In genomic region chr21:43905726-43906455, GRCh38 we compare ENCODE assay signal across 31 cellular contexts. TPM values are rescaled to one million over a fixed set of nuclear protein-coding genes. Genes with fewer than 3 reads are reported as not detected.
DNase-seq lines count a peak whose midpoint lies in the region; ATAC-seq and TF ChIP-seq lines count a peak whose summit lies in the region.
"Had no signal": no experiment of that assay in that cellular context is flagged by ENCODE, and none has a peak within 500 bp of the region (broad histone marks: within the 10 kb centered on the region; RNA-seq: fewer than 3 reads in every experiment).

No MANE protein-coding gene starts in this region.

- H3K9me3 ChIP-seq in SJSA1 (replicated peaks), result no peaks in the 10 kb centered on the region
- H3K9me3 ChIP-seq in upper lobe of right lung, result no peaks in the 10 kb centered on the region
- H3K9me3 ChIP-seq: HAP-1, mucosa of descending colon, suprapubic skin had no signal

- H3K4me3 ChIP-seq in SJSA1 (no peak overlapping the region), upper lobe of right lung (no peak overlapping the region)
- H3K4me3 ChIP-seq: HAP-1, mucosa of descending colon, smooth muscle cell, suprapubic skin had no signal

- H3K4me1 Mint-ChIP-seq in activated T-cell treated with anti-CD3 and anti-CD28 coated beads, Interleukin-2, amount 50 U/mL, for 24 hours (ENCODE audit: low read depth), result peaks cover 25% of the 10 kb centered on the region

- DNase-seq in activated T-cell treated with anti-CD3 and anti-CD28 coated beads, Interleukin-2, amount 50 U/mL, for 24 hours, result no peak
- DNase-seq in activated T-cell treated with anti-CD3 and anti-CD28 coated beads, Interleukin-2, amount 50 U/mL, for 48 hours, result no peak
- DNase-seq in SJSA1 (ENCODE audit: low read depth in 1 of 2, low spot score in 2 of 2), result no peak
- DNase-seq in iPS-NIHi11 (ENCODE audit: low spot score), result peak; percentile 3
- DNase-seq in upper lobe of right lung, result peak; percentile 26
- DNase-seq in EL, result no peak
- no peak for DNase-seq in NCI-H128 (lab: John Stamatoyannopoulos, UW; ENCODE audit: unreplicated experiment)
- DNase-seq: activated B cell treated with CpG ODN at 0.5 μM for 24 hours; activated naive CD4-positive, alpha-beta T cell treated with anti-CD3 and anti-CD28 coated beads, Interleukin-2, amount 50 U/mL, for 16 hours; brain microvascular endothelial cell; hippocampal formation; Kasumi-1; left cardiac atrium; mucosa of descending colon; NCI-H1436; NCI-H2081 treated with DMSO at 0.1 percent for 48 hours; NCI-H2227 treated with DMSO at 0.1 percent for 48 hours; NCI-H526; PC-3; retina; stimulated activated naive CD4-positive, alpha-beta T cell; T-helper 9 cell had no signal

- intact Hi-C loops in upper lobe of right lung (cut with DNase I), result loop anchor here (10.0 kb wide), 1 partner anchor 101 kb away; no protein-coding TSS in a partner anchor

- peaks cover 59% of the 10 kb centered on the region for H3K36me3 Mint-ChIP-seq in activated T-cell treated with anti-CD3 and anti-CD28 coated beads, Interleukin-2, amount 50 U/mL, for 24 hours (ENCODE audit: low read depth)

- no peak overlapping the region for H3K4me3 Mint-ChIP-seq in activated T-cell treated with anti-CD3 and anti-CD28 coated beads, Interleukin-2, amount 50 U/mL, for 24 hours
- H3K4me3 Mint-ChIP-seq: activated B cell treated with CpG ODN at 0.5 μM for 24 hours; activated T-helper 1 cell treated with anti-CD3 and anti-CD28 coated beads, Interleukin-12 subunit alpha, Interleukin-12 subunit beta, Interleukin-2, Interleukin-4 antibody, amounts not matched to agents 30 ng/mL and 10 ng/mL and 1 ng/mL, durations not matched to agents 14 hours and 24 hours and 36 hours; B cell; nephron had no signal

- H3K27ac ChIP-seq in SJSA1 (peak overlapping the region; percentile 68), upper lobe of right lung (no peak overlapping the region)
- H3K27ac ChIP-seq: brain microvascular endothelial cell, suprapubic skin had no signal

- no peaks in the 10 kb centered on the region for H3K27me3 Mint-ChIP-seq in activated T-cell treated with anti-CD3 and anti-CD28 coated beads, Interleukin-2, amount 50 U/mL, for 24 hours
- H3K27me3 Mint-ChIP-seq: activated B cell treated with CpG ODN at 0.5 μM for 24 hours, B cell had no signal

- H3K4me1 ChIP-seq in SJSA1 (replicated peaks) (peaks cover 40% of the 10 kb centered on the region), upper lobe of right lung (peaks cover 22% of the 10 kb centered on the region)
- H3K4me1 ChIP-seq: HAP-1, suprapubic skin had no signal

- TF ChIP-seq CTCF in upper lobe of right lung (IDR thresholded peaks at IDR 0.05), result no peak

- H3K9me3 Mint-ChIP-seq in activated T-cell treated with anti-CD3 and anti-CD28 coated beads, Interleukin-2, amount 50 U/mL, for 24 hours, result no peaks in the 10 kb centered on the region
- H3K9me3 Mint-ChIP-seq: activated B cell treated with CpG ODN at 0.5 μM for 24 hours; activated T-helper 1 cell treated with anti-CD3 and anti-CD28 coated beads, Interleukin-12 subunit alpha, Interleukin-12 subunit beta, Interleukin-2, Interleukin-4 antibody, amounts not matched to agents 30 ng/mL and 10 ng/mL and 1 ng/mL, durations not matched to agents 14 hours and 24 hours and 36 hours; nephron had no signal

- H3K36me3 ChIP-seq in SJSA1 (peaks cover 42% of the 10 kb centered on the region), upper lobe of right lung (peaks cover 8% of the 10 kb centered on the region)
- H3K36me3 ChIP-seq: brain microvascular endothelial cell, HAP-1 had no signal

- ATAC-seq in upper lobe of right lung (no peak), HG02588 (IDR thresholded peaks at IDR 0.05; ENCODE audit: unreplicated experiment) (no peak)
- ATAC-seq: HepG2, left cardiac atrium, mucosa of descending colon, PC-3, Right ventricle myocardium inferior had no signal

- peak overlapping the region; percentile 62 for H3K27ac Mint-ChIP-seq in activated T-cell treated with anti-CD3 and anti-CD28 coated beads, Interleukin-2, amount 50 U/mL, for 24 hours
- H3K27ac Mint-ChIP-seq: activated B cell treated with CpG ODN at 0.5 μM for 24 hours; activated T-helper 1 cell treated with anti-CD3 and anti-CD28 coated beads, Interleukin-12 subunit alpha, Interleukin-12 subunit beta, Interleukin-2, Interleukin-4 antibody, amounts not matched to agents 30 ng/mL and 10 ng/mL and 1 ng/mL, durations not matched to agents 14 hours and 24 hours and 36 hours; B cell; nephron had no signal

- H3K27me3 ChIP-seq in SJSA1 (replicated peaks) (no peaks in the 10 kb centered on the region), upper lobe of right lung (no peaks in the 10 kb centered on the region)
- H3K27me3 ChIP-seq: brain microvascular endothelial cell, suprapubic skin had no signal

RNA-seq across cellular contexts. Expression of gene AGPAT3, which starts 40.9 kb away (rescaled TPM):
- total RNA-seq in SJSA1 (2014; rRNA removed; shearing (Covaris generic)), result 43.5 and 66.9 TPM in 2 replicates
- total RNA-seq in upper lobe of right lung, result 86.0 TPM

Comparison
In these comparisons a context has a peak if more than half of its experiments do, and no peak if none do; other contexts are left out.
1. DNase-seq: peak in iPS-NIHi11 (single experiment) and upper lobe of right lung (single experiment); none in activated T-cell treated with anti-CD3 and anti-CD28 coated beads, Interleukin-2, amount 50 U/mL, for 24 hours (single experiment), activated T-cell treated with anti-CD3 and anti-CD28 coated beads, Interleukin-2, amount 50 U/mL, for 48 hours (0 of 2), SJSA1 (0 of 2), EL (single experiment) and NCI-H128 (single experiment).